ENCODE assay signal across 15 cellular contexts in genomic region chr13:52961196-52961845, GRCh38.
DNase-seq lines count a peak whose midpoint lies in the region; ATAC-seq and TF ChIP-seq lines count a peak whose summit lies in the region.
"Had no signal": no experiment of that assay in that cellular context is flagged by ENCODE, and none has a peak within 500 bp of the region (broad histone marks: within the 10 kb centered on the region; RNA-seq: fewer than 3 reads in every experiment).

No MANE protein-coding gene starts in this region.

- peak overlapping the region; percentile 70 for H3K4me2 ChIP-seq in neural progenitor cell
- H3K4me2 ChIP-seq: A549; BLaER1 treated with 17β-estradiol and CSF1 and Interleukin-3, amounts not matched to agents 10 nM and 100 nM had no signal

- H3K27ac Mint-ChIP-seq in neural progenitor cell, result peak overlapping the region; percentile 95

- H3K4me3 ChIP-seq in HUES64 (ENCODE audit: low read length) (no peak overlapping the region), ectodermal cell (ENCODE audit: insufficient read depth, low read depth, low read length) (no peak overlapping the region), neural progenitor cell (peak overlapping the region; percentile 17)
- H3K4me3 ChIP-seq: A549; BLaER1 treated with 17β-estradiol and CSF1 and Interleukin-3, amounts not matched to agents 10 nM and 100 nM had no signal

- H3K36me3 Mint-ChIP-seq in neural progenitor cell, result no peaks in the 10 kb centered on the region

- H3K9me3 Mint-ChIP-seq in neural progenitor cell, result peaks cover 2% of the 10 kb centered on the region

- 0 out of 2 replicates have a peak, but pooled peaks cover 3% of the 10 kb centered on the region for H3K27me3 ChIP-seq in HUES64 (ENCODE audit: insufficient read depth, low read length)
- no peaks in the 10 kb centered on the region for H3K27me3 ChIP-seq in ectodermal cell (ENCODE audit: control insufficient read depth, insufficient read depth, low read length, poor library complexity, severe bottlenecking)
- H3K27me3 ChIP-seq in neural progenitor cell, result peaks cover 3% of the 10 kb centered on the region
- H3K27me3 ChIP-seq: BLaER1 treated with 17β-estradiol and CSF1 and Interleukin-3, amounts not matched to agents 10 nM and 100 nM had no signal

- 61% methylated on average over 3 of the region's 3 CpGs for WGBS in HUES64
- 56 to 57% methylated on average over 2 to 3 of the region's 3 CpGs for WGBS in ectodermal cell, 2 experiments

- peak; percentile 53 for DNase-seq in ELF-1 (ENCODE audit: low read depth, low spot score)
- DNase-seq in neural progenitor cell (ENCODE audit: low spot score), result peak; percentile 65
- DNase-seq in SK-N-DZ (ENCODE audit: low spot score), result no peak
- DNase-seq in NCI-H526 treated with DMSO at 0.1 percent for 48 hours (lab: John Stamatoyannopoulos, UW), result no peak
- DNase-seq in NCI-H1417 (lab: John Stamatoyannopoulos, UW), result no peak
- DNase-seq: DMS79 treated with DMSO at 0.1 percent for 48 hours, GDM1, NCI-H2029, NCI-H2227 treated with DMSO at 0.1 percent for 48 hours, NCI-H526 had no signal

- peaks cover 17% of the 10 kb centered on the region for H3F3A ChIP-seq in neural progenitor cell (ENCODE audit: low read depth)

- H3K9ac ChIP-seq in HUES64 (ENCODE audit: low read depth, low read length), result no peak overlapping the region
- H3K9ac ChIP-seq in neural progenitor cell, result no peak overlapping the region
- H3K9ac ChIP-seq: BLaER1 treated with 17β-estradiol and CSF1 and Interleukin-3, amounts not matched to agents 10 nM and 100 nM had no signal

- H3K9me3 ChIP-seq in HUES64 (ENCODE audit: insufficient read depth, low read depth, low read length) (no peaks in the 10 kb centered on the region), ectodermal cell (ENCODE audit: control insufficient read depth, low read length) (no peaks in the 10 kb centered on the region), neural progenitor cell (ENCODE audit: low read depth) (no peaks in the 10 kb centered on the region)
- H3K9me3 ChIP-seq: A549; BLaER1 treated with 17β-estradiol and CSF1 and Interleukin-3, amounts not matched to agents 10 nM and 100 nM had no signal

- H3K79me2 ChIP-seq in neural progenitor cell (ENCODE audit: low read depth), result no peaks in the 10 kb centered on the region

- H3K27ac ChIP-seq in HUES64 (ENCODE audit: low read depth, low read length), result peak overlapping the region; percentile 39; the same call in 1 of the 2 replicates
- peak overlapping the region; percentile 83 for H3K27ac ChIP-seq in ectodermal cell (ENCODE audit: insufficient read depth, low read depth, low read length, poor library complexity, severe bottlenecking)
- no peak overlapping the region for H3K27ac ChIP-seq in neural progenitor cell
- H3K27ac ChIP-seq: A549; BLaER1 treated with 17β-estradiol and CSF1 and Interleukin-3, amounts not matched to agents 10 nM and 100 nM had no signal

- H3K27me3 Mint-ChIP-seq in neural progenitor cell (ENCODE audit: insufficient read depth, low read depth), result no peaks in the 10 kb centered on the region

- H3K4me3 Mint-ChIP-seq in neural progenitor cell, result peak overlapping the region; percentile 69

- H2AFZ ChIP-seq in neural progenitor cell (replicated peaks), result no peak overlapping the region

- H3K36me3 ChIP-seq in HUES64 (ENCODE audit: insufficient read depth, low read length), result no peaks in the 10 kb centered on the region
- no peaks in the 10 kb centered on the region for H3K36me3 ChIP-seq in ectodermal cell (ENCODE audit: control insufficient read depth, insufficient read depth, low read length)
- no peaks in the 10 kb centered on the region for H3K36me3 ChIP-seq in neural progenitor cell
- H3K36me3 ChIP-seq: BLaER1 treated with 17β-estradiol and CSF1 and Interleukin-3, amounts not matched to agents 10 nM and 100 nM had no signal

- no peak for TF ChIP-seq CTCF in neural progenitor cell (IDR thresholded peaks at IDR 0.05)

- ATAC-seq in HG03460 (IDR thresholded peaks at IDR 0.05; ENCODE audit: unreplicated experiment), result no peak
- ATAC-seq: A549 had no signal

- no peaks in the 10 kb centered on the region for H4K20me1 ChIP-seq in neural progenitor cell (ENCODE audit: low read depth)
- H4K20me1 ChIP-seq: BLaER1 treated with 17β-estradiol and CSF1 and Interleukin-3, amounts not matched to agents 10 nM and 100 nM had no signal

- H3K4me1 ChIP-seq in HUES64 (ENCODE audit: insufficient read depth, low read length) (peaks cover 38% of the 10 kb centered on the region), ectodermal cell (ENCODE audit: control insufficient read depth, insufficient read depth, low read length) (peaks cover 39% of the 10 kb centered on the region), neural progenitor cell (peaks cover 26% of the 10 kb centered on the region)
- H3K4me1 ChIP-seq: A549 had no signal

- H3K4me1 Mint-ChIP-seq in neural progenitor cell, result peaks cover 36% of the 10 kb centered on the region

Comparison
In these comparisons a context has a peak if more than half of its experiments do, and no peak if none do; other contexts are left out.
1. DNase-seq: peak in ELF-1 (single experiment) and neural progenitor cell (single experiment); none in SK-N-DZ (single experiment), NCI-H526 treated with DMSO at 0.1 percent for 48 hours (single experiment) and NCI-H1417 (0 of 3).